13 cellular contexts compared by ENCODE assay signal in genomic region chr11:79173615-79174014, GRCh38.
A peak's percentile ranks its signal among the peaks of the same experiment; 100 is the strongest.
DNase-seq lines count a peak whose midpoint lies in the region; ATAC-seq and TF ChIP-seq lines count a peak whose summit lies in the region.
"Had no signal": no experiment of that assay in that cellular context is flagged by ENCODE, and none has a peak within 500 bp of the region (broad histone marks: within the 10 kb centered on the region; RNA-seq: fewer than 3 reads in every experiment).

No MANE protein-coding gene starts in this region.

- H3K9me3 Mint-ChIP-seq in Caco-2 (ENCODE audit: unreplicated experiment), result no peaks in the 10 kb centered on the region
- H3K9me3 Mint-ChIP-seq: dendritic cell treated with granulocyte-macrophage colony-stimulating factor and Interleukin-4, amounts not matched to agents 40 ng/mL and 50 ng/mL, for 4 days had no signal

- CTCF ChIA-PET in Caco-2 (lab: Charles Lee), result no interaction called here

- no peaks in the 10 kb centered on the region for H3K9me3 ChIP-seq in ovary
- no peaks in the 10 kb centered on the region for H3K9me3 ChIP-seq in Caco-2

- H3K27ac ChIP-seq in ovary, result peak overlapping the region in 1 of 2 donors; percentile 53

- peaks cover 7% of the 10 kb centered on the region for H3K4me1 ChIP-seq in ovary (ENCODE audit: insufficient read depth)
- H3K4me1 ChIP-seq in Caco-2, result no peaks in the 10 kb centered on the region

- peak; percentile 26; the same call in 2 of the 3 replicates for ATAC-seq in SK-N-SH treated with all-trans-retinoic acid at 6 μM for 48 hours
- ATAC-seq in HG02870 (IDR thresholded peaks at IDR 0.05; ENCODE audit: unreplicated experiment), result no peak
- no peak for ATAC-seq in HG02610 (IDR thresholded peaks at IDR 0.05; ENCODE audit: unreplicated experiment)

- no peak overlapping the region for H3K27ac Mint-ChIP-seq in Caco-2 (ENCODE audit: unreplicated experiment)
- H3K27ac Mint-ChIP-seq: dendritic cell treated with granulocyte-macrophage colony-stimulating factor and Interleukin-4, amounts not matched to agents 40 ng/mL and 50 ng/mL, for 4 days; stimulated activated naive B cell treated with anti-CD40 and anti-IgM and Interleukin-4, amounts not matched to agents 10 μg/mL and 1 μg/mL and 100 μg/mL, for 72 hours had no signal

- TF ChIP-seq POLR2A in ovary (IDR thresholded peaks at IDR 0.05), result no peak

- intact Hi-C loops in ovary (cut with DNase I), result loop anchor here in 1 of 4 donors (5.0 kb wide), 1 partner anchor 264 kb away; no protein-coding TSS in a partner anchor
- intact Hi-C loops in Caco-2 (cut with micrococcal nuclease; ENCODE audit: unreplicated experiment), result no loop called here

- peak overlapping the region in 1 of 2 donors; percentile 5 for H3K4me3 ChIP-seq in foreskin fibroblast (ENCODE audit: low read depth in 1 of 2, low read length in 2 of 2)
- no peak overlapping the region for H3K4me3 ChIP-seq in ovary
- H3K4me3 ChIP-seq in Caco-2 (ENCODE audit: low read depth, low read length), result no peak overlapping the region
- H3K4me3 ChIP-seq: skin epidermis had no signal

- H3K4me1 Mint-ChIP-seq in Caco-2 (ENCODE audit: low read depth, unreplicated experiment), result peaks cover 5% of the 10 kb centered on the region
- H3K4me1 Mint-ChIP-seq: stimulated activated naive B cell treated with anti-CD40 and anti-IgM and Interleukin-4, amounts not matched to agents 10 μg/mL and 1 μg/mL and 100 μg/mL, for 72 hours had no signal

- H3K36me3 Mint-ChIP-seq in Caco-2 (ENCODE audit: insufficient read depth, unreplicated experiment), result no peaks in the 10 kb centered on the region
- H3K36me3 Mint-ChIP-seq: stimulated activated naive B cell treated with anti-CD40 and anti-IgM and Interleukin-4, amounts not matched to agents 10 μg/mL and 1 μg/mL and 100 μg/mL, for 72 hours had no signal

- BruUV-seq in Caco-2 (replicated peaks; lab: Mats Ljungman, UMichigan), result no TSS peak

- no peak for TF ChIP-seq CTCF in foreskin fibroblast (IDR thresholded peaks at IDR 0.05; ENCODE audit: low read depth, low read length)
- TF ChIP-seq CTCF in ovary (IDR thresholded peaks at IDR 0.05), result no peak
- no peak for TF ChIP-seq CTCF in Caco-2 (IDR thresholded peaks at IDR 0.05; ENCODE audit: insufficient read depth in 1 of 2, low read depth in 1 of 2, low read length in 1 of 2, severe bottlenecking in 1 of 2, unreplicated experiment in 1 of 2)

- DNase-seq in EH (ENCODE audit: low read depth) (peak; percentile 68), foreskin fibroblast (peak; percentile 63 to 78), ovary (peak in 4 of 5 donors; percentile 33 to 61 (median 40)), Caco-2 (no peak), LoVo (ENCODE audit: low spot score) (no peak)
- DNase-seq: NCI-H446 treated with DMSO at 0.1 percent for 48 hours; stimulated activated naive B cell treated with anti-CD40 and anti-IgM and Interleukin-4, amounts not matched to agents 10 μg/mL and 1 μg/mL and 100 μg/mL, for 72 hours; T-helper 2 cell had no signal

- 10 to 20% (median 12%) methylated on average over 5 of the region's 5 CpGs for WGBS in ovary, 3 donors

- H3K27me3 ChIP-seq in ovary, result no peaks in the 10 kb centered on the region
- H3K27me3 ChIP-seq in Caco-2 (replicated peaks; ENCODE audit: control insufficient read depth, insufficient read depth, low read length), result peaks cover 3% of the 10 kb centered on the region; the same call in 1 of the 2 replicates

- POLR2A ChIA-PET in Caco-2 (lab: Charles Lee), result no interaction called here

- peaks cover 21% of the 10 kb centered on the region for H3K27me3 Mint-ChIP-seq in Caco-2 (ENCODE audit: insufficient read depth, unreplicated experiment)

- no peak overlapping the region for H3K4me3 Mint-ChIP-seq in Caco-2 (ENCODE audit: unreplicated experiment)
- H3K4me3 Mint-ChIP-seq: dendritic cell treated with granulocyte-macrophage colony-stimulating factor and Interleukin-4, amounts not matched to agents 40 ng/mL and 50 ng/mL, for 4 days; stimulated activated naive B cell treated with anti-CD40 and anti-IgM and Interleukin-4, amounts not matched to agents 10 μg/mL and 1 μg/mL and 100 μg/mL, for 72 hours had no signal

- H3K36me3 ChIP-seq in ovary (no peaks in the 10 kb centered on the region), Caco-2 (ENCODE audit: control insufficient read depth, insufficient read depth, low read length) (no peaks in the 10 kb centered on the region)

- no peak for TF ChIP-seq EP300 in ovary (IDR thresholded peaks at IDR 0.05)

TF ChIP-seq in SK-N-SH treated with all-trans-retinoic acid at 6 μM for 48 hours, 23 proteins besides CTCF, POLR2A, EP300 and RAD21:
- TF ChIP-seq ZNF70 (CRISPR knock-in tag; IDR thresholded peaks at IDR 0.05), result no peak
- TF ChIP-seq ESRRG (CRISPR knock-in tag; IDR thresholded peaks at IDR 0.05), result no peak

Comparison
In these comparisons a context has a peak if more than half of its experiments do, and no peak if none do; other contexts are left out.
1. DNase-seq: peak in EH (single experiment), foreskin fibroblast (2 of 2) and ovary (4 of 5); none in Caco-2 (0 of 2) and LoVo (single experiment).